Comparison of ENCODE assay signal across 1 cellular context in genomic region chr11:797300-798092, GRCh38.
TF ChIP-seq lines count a peak whose summit lies in the region.

No MANE protein-coding gene starts in this region.

TF ChIP-seq in HepG2, 621 proteins besides CTCF, POLR2A, EP300 and RAD21 (continued from another document and continues in another):
- TF ChIP-seq PRDM4 (CRISPR knock-in tag; IDR thresholded peaks at IDR 0.05; ENCODE audit: borderline replicate concordance) (no peak), ZNF275 (CRISPR knock-in tag; IDR thresholded peaks at IDR 0.05; ENCODE audit: borderline replicate concordance) (no peak), XRCC5 (optimal IDR thresholded peaks at IDR 0.05; ENCODE audit: low read length) (no peak), FOXK1 (CRISPR knock-in tag; IDR thresholded peaks at IDR 0.05; ENCODE audit: borderline replicate concordance, low read depth) (no peak), ZNF646 (CRISPR knock-in tag; IDR thresholded peaks at IDR 0.05) (no peak), ZNF256 (CRISPR knock-in tag; conservative IDR thresholded peaks at IDR 0.05) (no peak), FOXP1 (IDR thresholded peaks at IDR 0.05) (no peak), FOXP1 (CRISPR knock-in tag; IDR thresholded peaks at IDR 0.05) (no peak), ZNF160 (CRISPR knock-in tag; IDR thresholded peaks at IDR 0.05) (no peak), MTF2 (CRISPR knock-in tag; IDR thresholded peaks at IDR 0.05; ENCODE audit: borderline replicate concordance) (no peak), POLR2AphosphoS5 (IDR thresholded peaks at IDR 0.05; ENCODE audit: low read depth, low read length) (no peak), NR2F2 (IDR thresholded peaks at IDR 0.05; ENCODE audit: borderline replicate concordance, low read depth) (no peak; the same call in 1 of the 2 replicates), ZBTB43 (CRISPR knock-in tag; conservative IDR thresholded peaks at IDR 0.05) (0 out of 2 replicates have a peak, but pooled peaks have one; percentile 34), ZBTB49 (CRISPR knock-in tag; IDR thresholded peaks at IDR 0.05; ENCODE audit: borderline replicate concordance) (no peak), ZNF792 (CRISPR knock-in tag; IDR thresholded peaks at IDR 0.05) (no peak), CHD2 (IDR thresholded peaks at IDR 0.05; ENCODE audit: low read depth, low read length) (no peak), ARID2 (CRISPR knock-in tag; IDR thresholded peaks at IDR 0.05; ENCODE audit: borderline replicate concordance) (no peak), PCBP1 (IDR thresholded peaks at IDR 0.05; ENCODE audit: borderline replicate concordance, low read depth, low read length) (no peak), ZNF407 (CRISPR knock-in tag; IDR thresholded peaks at IDR 0.05; ENCODE audit: not compliant biosample characterization) (no peak), ZNF572 (CRISPR knock-in tag; IDR thresholded peaks at IDR 0.05) (no peak), HCFC1 (IDR thresholded peaks at IDR 0.05; ENCODE audit: low read depth, low read length) (no peak), ZNF773 (CRISPR knock-in tag; IDR thresholded peaks at IDR 0.05; ENCODE audit: borderline replicate concordance) (no peak), HES4 (CRISPR knock-in tag; IDR thresholded peaks at IDR 0.05; ENCODE audit: borderline replicate concordance) (no peak), ETV6 (CRISPR knock-in tag; conservative IDR thresholded peaks at IDR 0.05) (no peak), NCOA1 (CRISPR knock-in tag; IDR thresholded peaks at IDR 0.05) (no peak), TMF1 (CRISPR knock-in tag; IDR thresholded peaks at IDR 0.05; ENCODE audit: low read depth) (no peak; the same call in 1 of the 2 replicates), SMC3 (IDR thresholded peaks at IDR 0.05; ENCODE audit: low read length) (no peak), TBX2 (CRISPR knock-in tag; IDR thresholded peaks at IDR 0.05; ENCODE audit: borderline replicate concordance) (no peak; the same call in 1 of the 2 replicates), ZNF414 (CRISPR knock-in tag; IDR thresholded peaks at IDR 0.05) (no peak), ZKSCAN1 (IDR thresholded peaks at IDR 0.05; ENCODE audit: low read length) (no peak), PBX2 (CRISPR knock-in tag; IDR thresholded peaks at IDR 0.05) (no peak), ZNF30 (CRISPR knock-in tag; IDR thresholded peaks at IDR 0.05) (no peak), ZSCAN12 (CRISPR knock-in tag; IDR thresholded peaks at IDR 0.05) (no peak)
